In genomic region chr5:173743641-173744343, GRCh38 we compare ENCODE assay signal across 14 cellular contexts.
A peak's percentile ranks its signal among the peaks of the same experiment; 100 is the strongest.
DNase-seq lines count a peak whose midpoint lies in the region; ATAC-seq, FAIRE-seq and TF ChIP-seq lines count a peak whose summit lies in the region.
"Had no signal": no experiment of that assay in that cellular context is flagged by ENCODE, and none has a peak within 500 bp of the region (broad histone marks: within the 10 kb centered on the region; RNA-seq: fewer than 3 reads in every experiment).

No MANE protein-coding gene starts in this region.

- peak; percentile 31 for DNase-seq in GM19239 (ENCODE audit: insufficient read length, low spot score)
- DNase-seq in PC-9 = no peak
- DNase-seq in SW 1271 (lab: John Stamatoyannopoulos, UW) = no peak
- no peak for DNase-seq in NCI-H2196 (lab: John Stamatoyannopoulos, UW; ENCODE audit: unreplicated experiment)
- no peak for DNase-seq in Kasumi-1 (lab: John Stamatoyannopoulos, UW)
- DNase-seq: amniotic stem cell, EL, IMR-90, NCI-H2227 treated with DMSO at 0.1 percent for 48 hours had no signal

- H3K27ac Mint-ChIP-seq in stimulated activated memory B cell treated with anti-CD40 and anti-IgM and Interleukin-4, amounts not matched to agents 10 μg/mL and 1 μg/mL and 100 μg/mL, for 72 hours = peak overlapping the region; percentile 76
- H3K27ac Mint-ChIP-seq: natural killer cell treated with Interleukin-12 subunit alpha and Interleukin-12 subunit beta and Interleukin-15 and Interleukin-18, amount 100 ng/mL, for 72 hours had no signal

- H3K9me2 ChIP-seq in PC-9 (ENCODE audit: insufficient read depth) = no peaks in the 10 kb centered on the region

- H3K79me2 ChIP-seq in OCI-LY3 (ENCODE audit: low read length) (no peaks in the 10 kb centered on the region), PC-9 (ENCODE audit: low read depth) (no peaks in the 10 kb centered on the region)

- H3K9me3 ChIP-seq in OCI-LY3 (ENCODE audit: insufficient read depth, low read length) (no peaks in the 10 kb centered on the region; the same call in 1 of the 2 replicates), PC-9 (ENCODE audit: insufficient read depth, low read depth) (no peaks in the 10 kb centered on the region)

- intact Hi-C loops in PC-9 (cut with micrococcal nuclease; ENCODE audit: unreplicated experiment) = no loop called here

- H3K27me3 Mint-ChIP-seq in stimulated activated memory B cell treated with anti-CD40 and anti-IgM and Interleukin-4, amounts not matched to agents 10 μg/mL and 1 μg/mL and 100 μg/mL, for 72 hours = no peaks in the 10 kb centered on the region

- H3K4me3 ChIP-seq in OCI-LY3 (ENCODE audit: low read length) (no peak overlapping the region), PC-9 (no peak overlapping the region)

- peak; percentile 46 for ATAC-seq in HG02840 (IDR thresholded peaks at IDR 0.05; ENCODE audit: low FRiP score, unreplicated experiment)
- ATAC-seq in stimulated activated memory B cell treated with anti-CD40 and anti-IgM and Interleukin-4, amounts not matched to agents 10 μg/mL and 1 μg/mL and 100 μg/mL, for 72 hours = no peak

- no peaks in the 10 kb centered on the region for H3K27me3 ChIP-seq in OCI-LY3 (ENCODE audit: low read depth, low read length)
- H3K27me3 ChIP-seq in PC-9 (ENCODE audit: insufficient read depth, low read depth) = no peaks in the 10 kb centered on the region

- H3F3A ChIP-seq in PC-9 (ENCODE audit: insufficient read depth, low read depth) = peaks cover 12% of the 10 kb centered on the region

- H3K4me1 Mint-ChIP-seq in stimulated activated memory B cell treated with anti-CD40 and anti-IgM and Interleukin-4, amounts not matched to agents 10 μg/mL and 1 μg/mL and 100 μg/mL, for 72 hours = peaks cover 55% of the 10 kb centered on the region

- TF ChIP-seq CTCF in OCI-LY3 (IDR thresholded peaks at IDR 0.05; ENCODE audit: low read depth, low read length) (no peak), PC-9 (conservative IDR thresholded peaks at IDR 0.05) (no peak)

- no peaks in the 10 kb centered on the region for H4K20me1 ChIP-seq in OCI-LY3 (ENCODE audit: insufficient read depth, low read length)
- no peaks in the 10 kb centered on the region for H4K20me1 ChIP-seq in PC-9 (ENCODE audit: insufficient read depth)

- peak; percentile 96 for FAIRE-seq in GM19239 (lab: Jason Lieb, UNC)
- FAIRE-seq: endothelial cell of umbilical vein had no signal

- no peaks in the 10 kb centered on the region for H3K9me3 Mint-ChIP-seq in stimulated activated memory B cell treated with anti-CD40 and anti-IgM and Interleukin-4, amounts not matched to agents 10 μg/mL and 1 μg/mL and 100 μg/mL, for 72 hours
- H3K9me3 Mint-ChIP-seq: natural killer cell treated with Interleukin-12 subunit alpha and Interleukin-12 subunit beta and Interleukin-15 and Interleukin-18, amount 100 ng/mL, for 72 hours had no signal

- CTCF ChIA-PET in PC-9 (lab: Charles Lee) = interaction anchor here (0.7 kb wide), 1 partner anchor 37 kb away, joined by 3 read pairs; no protein-coding TSS in a partner anchor

- no peaks in the 10 kb centered on the region for H3K36me3 Mint-ChIP-seq in stimulated activated memory B cell treated with anti-CD40 and anti-IgM and Interleukin-4, amounts not matched to agents 10 μg/mL and 1 μg/mL and 100 μg/mL, for 72 hours
- H3K36me3 Mint-ChIP-seq: natural killer cell treated with Interleukin-12 subunit alpha and Interleukin-12 subunit beta and Interleukin-15 and Interleukin-18, amount 100 ng/mL, for 72 hours had no signal

- POLR2A ChIA-PET in PC-9 (lab: Charles Lee; ENCODE audit: unreplicated experiment) = no interaction called here

- no TSS peak for BruUV-seq in PC-9 (replicated peaks; lab: Mats Ljungman, UMichigan)

- H3K9ac ChIP-seq in OCI-LY3 (ENCODE audit: low read length) = peak overlapping the region; percentile 27; the same call in 1 of the 2 replicates

- H3K4me3 Mint-ChIP-seq in stimulated activated memory B cell treated with anti-CD40 and anti-IgM and Interleukin-4, amounts not matched to agents 10 μg/mL and 1 μg/mL and 100 μg/mL, for 72 hours = no peak overlapping the region
- H3K4me3 Mint-ChIP-seq: natural killer cell treated with Interleukin-12 subunit alpha and Interleukin-12 subunit beta and Interleukin-15 and Interleukin-18, amount 100 ng/mL, for 72 hours had no signal

- H3K27ac ChIP-seq in OCI-LY3 (ENCODE audit: low read length) = peak overlapping the region; percentile 42
- no peak overlapping the region for H3K27ac ChIP-seq in PC-9

- H2AFZ ChIP-seq in OCI-LY3 (ENCODE audit: low read depth, low read length) (peak overlapping the region; percentile 56), PC-9 (no peak overlapping the region)

- H3K4me2 ChIP-seq in OCI-LY3 (ENCODE audit: low read length) = peak overlapping the region; percentile 63
- H3K4me2 ChIP-seq in PC-9 = no peak overlapping the region

- no peaks in the 10 kb centered on the region for H3K36me3 ChIP-seq in OCI-LY3 (replicated peaks; ENCODE audit: low read depth, low read length)
- no peaks in the 10 kb centered on the region for H3K36me3 ChIP-seq in PC-9 (ENCODE audit: low read depth)

- peaks cover 48% of the 10 kb centered on the region for H3K4me1 ChIP-seq in OCI-LY3 (ENCODE audit: low read length)
- peaks cover 27% of the 10 kb centered on the region for H3K4me1 ChIP-seq in PC-9 (replicated peaks; ENCODE audit: insufficient read depth)
